Comparison of ENCODE assay signal across 2 cellular contexts in genomic region chr11:4606231-4607015, GRCh38.
TF ChIP-seq lines count a peak whose summit lies in the region.

No MANE protein-coding gene starts in this region.

TF ChIP-seq in IMR-90, 13 proteins besides CTCF, POLR2A, EP300 and RAD21:
- TF ChIP-seq CEBPB (IDR thresholded peaks at IDR 0.05; ENCODE audit: low read depth, low read length) (0 out of 2 replicates have a peak, but pooled peaks have one; percentile 2), CHD1 (IDR thresholded peaks at IDR 0.05; ENCODE audit: low read depth, low read length) (no peak), MAZ (IDR thresholded peaks at IDR 0.05; ENCODE audit: borderline replicate concordance, low read depth, low read length) (no peak), NFE2L2 (IDR thresholded peaks at IDR 0.05; ENCODE audit: low read depth, low read length) (no peak), USF2 (IDR thresholded peaks at IDR 0.05; ENCODE audit: low read depth, low read length) (no peak), RCOR1 (IDR thresholded peaks at IDR 0.05; ENCODE audit: insufficient replicate concordance, low read length) (no peak), MAFK (IDR thresholded peaks at IDR 0.05; ENCODE audit: low read depth, low read length) (no peak)
TF ChIP-seq in IMR-90: peak in this region for 1.

TF ChIP-seq in K562, 482 proteins besides CTCF, POLR2A, EP300 and RAD21:
- no peak for TF ChIP-seq NCOA6 (IDR thresholded peaks at IDR 0.05)
- TF ChIP-seq ZNF695 (CRISPR knock-in tag; IDR thresholded peaks at IDR 0.05), result no peak
- TF ChIP-seq KLF16 (IDR thresholded peaks at IDR 0.05), result no peak
- no peak for TF ChIP-seq PBX2 (CRISPR knock-in tag; IDR thresholded peaks at IDR 0.05; ENCODE audit: low read depth)
- peak; percentile 66 for TF ChIP-seq PBX2 (tag; conservative IDR thresholded peaks at IDR 0.05; ENCODE audit: low read depth)
- TF ChIP-seq FOXM1 (IDR thresholded peaks at IDR 0.05; ENCODE audit: low read depth), result no peak
- no peak for TF ChIP-seq FOXM1 (CRISPR knock-in tag; IDR thresholded peaks at IDR 0.05; ENCODE audit: low read depth)
- TF ChIP-seq RNF2 (IDR thresholded peaks at IDR 0.05), result no peak
- no peak for TF ChIP-seq SIN3A (IDR thresholded peaks at IDR 0.05; ENCODE audit: borderline replicate concordance in 2 of 2, control insufficient read depth in 1 of 2, low read depth in 2 of 2, low read length in 2 of 2)
- TF ChIP-seq ZNF407 (IDR thresholded peaks at IDR 0.05; ENCODE audit: low read depth), result no peak
- TF ChIP-seq ESRRB (CRISPR knock-in tag; IDR thresholded peaks at IDR 0.05; ENCODE audit: borderline replicate concordance), result no peak
- TF ChIP-seq JUN (IDR thresholded peaks at IDR 0.05; ENCODE audit: borderline replicate concordance, low read depth, low read length), result no peak
- no peak for TF ChIP-seq JUN (CRISPR knock-in tag; IDR thresholded peaks at IDR 0.05; ENCODE audit: borderline replicate concordance)
- no peak for TF ChIP-seq HNRNPH1 (optimal IDR thresholded peaks at IDR 0.05; ENCODE audit: low read depth, low read length)
- TF ChIP-seq PKNOX1 (IDR thresholded peaks at IDR 0.05), result peak; percentile 33; the same call in 1 of the 2 replicates
- TF ChIP-seq MEIS2 (IDR thresholded peaks at IDR 0.05; ENCODE audit: partially characterized antibody), result peak; percentile 59
- TF ChIP-seq THRA (IDR thresholded peaks at IDR 0.05), result no peak
